In genomic region chr11:13249992-13250391, GRCh38 we compare ENCODE assay signal across 13 cellular contexts. TPM values are rescaled to one million over a fixed set of nuclear protein-coding genes. Genes with fewer than 3 reads are reported as not detected.
DNase-seq lines count a peak whose midpoint lies in the region; ATAC-seq and TF ChIP-seq lines count a peak whose summit lies in the region.
"Had no signal": no experiment of that assay in that cellular context is flagged by ENCODE, and none has a peak within 500 bp of the region (broad histone marks: within the 10 kb centered on the region; RNA-seq: fewer than 3 reads in every experiment).

No MANE protein-coding gene starts in this region.

- POLR2A ChIA-PET in CD8-positive, alpha-beta T cell (lab: Charles Lee), result no interaction called here

- H3K36me3 Mint-ChIP-seq in activated T-helper 17 cell treated with anti-CD3 and anti-CD28 coated beads, Interleukin-2, amount 50 U/mL, for 72 hours (ENCODE audit: low read depth), result no peaks in the 10 kb centered on the region
- H3K36me3 Mint-ChIP-seq in CD8-positive, alpha-beta T cell, result no peaks in the 10 kb centered on the region
- H3K36me3 Mint-ChIP-seq: activated naive CD4-positive, alpha-beta T cell treated with anti-CD3 and anti-CD28 coated beads, Interleukin-2, amount 50 U/mL, for 72 hours had no signal

- no peaks in the 10 kb centered on the region for H3K36me3 ChIP-seq in lower lobe of right lung
- no peaks in the 10 kb centered on the region for H3K36me3 ChIP-seq in CD8-positive, alpha-beta T cell (ENCODE audit: insufficient read depth, low read length)
- H3K36me3 ChIP-seq: ovary, transverse colon had no signal

- H3K27me3 ChIP-seq in lower lobe of right lung (ENCODE audit: low read depth), result no peaks in the 10 kb centered on the region
- no peaks in the 10 kb centered on the region for H3K27me3 ChIP-seq in CD8-positive, alpha-beta T cell (ENCODE audit: insufficient read depth, low read length)
- H3K27me3 ChIP-seq: ovary, transverse colon had no signal

- H3K9me3 Mint-ChIP-seq in activated T-helper 17 cell treated with anti-CD3 and anti-CD28 coated beads, Interleukin-2, amount 50 U/mL, for 72 hours, result no peaks in the 10 kb centered on the region
- no peaks in the 10 kb centered on the region for H3K9me3 Mint-ChIP-seq in CD8-positive, alpha-beta T cell
- H3K9me3 Mint-ChIP-seq: activated naive CD4-positive, alpha-beta T cell treated with anti-CD3 and anti-CD28 coated beads, Interleukin-2, amount 50 U/mL, for 72 hours had no signal

- H3K27me3 Mint-ChIP-seq in activated T-helper 17 cell treated with anti-CD3 and anti-CD28 coated beads, Interleukin-2, amount 50 U/mL, for 72 hours, result peaks cover 13% of the 10 kb centered on the region
- H3K27me3 Mint-ChIP-seq in CD8-positive, alpha-beta T cell (ENCODE audit: low read depth), result peaks cover 17% of the 10 kb centered on the region

- DNase-seq in NOMO-1 treated with DMSO at 0.1 percent for 48 hours (lab: John Stamatoyannopoulos, UW; ENCODE audit: unreplicated experiment) (peak; percentile 10), NOMO-1 (lab: John Stamatoyannopoulos, UW; ENCODE audit: unreplicated experiment in 2 of 2) (no peak), HT-29 (ENCODE audit: low spot score) (peak; percentile 43), lower lobe of right lung (no peak), left lobe of liver (ENCODE audit: low spot score) (no peak), NCI-H748 (lab: John Stamatoyannopoulos, UW; ENCODE audit: unreplicated experiment) (no peak)
- DNase-seq in CD8-positive, alpha-beta T cell, result no peak
- DNase-seq: activated CD4-positive, CD25-positive, alpha-beta regulatory T cell treated with anti-CD3 and anti-CD28 coated beads, Interleukin-2, amount 50 U/mL, for 72 hours; MV-4-11; ovary; transverse colon had no signal

- intact Hi-C loops in lower lobe of right lung (cut with DNase I), result no loop called here
- intact Hi-C loops in CD8-positive, alpha-beta T cell (cut with DNase I, micrococcal nuclease), result loop anchor here (1.0 to 2.0 kb wide), 3 partner anchors 85 to 95 kb away; no protein-coding TSS in a partner anchor

- H3K4me1 ChIP-seq in lower lobe of right lung, result no peaks in the 10 kb centered on the region
- no peaks in the 10 kb centered on the region for H3K4me1 ChIP-seq in CD8-positive, alpha-beta T cell (ENCODE audit: insufficient read depth, low read length)
- H3K4me1 ChIP-seq: transverse colon had no signal

- H3K4me3 ChIP-seq in lower lobe of right lung, result no peak overlapping the region
- H3K4me3 ChIP-seq in CD8-positive, alpha-beta T cell (ENCODE audit: low read depth, low read length), result no peak overlapping the region
- H3K4me3 ChIP-seq: ovary, transverse colon had no signal

- CTCF ChIA-PET in CD8-positive, alpha-beta T cell (lab: Charles Lee), result interaction anchor here (0.8 to 7.2 kb wide), 11 partner anchors 14 to 135 kb away, joined by 3 to 45 read pairs (median 3); no protein-coding TSS in a partner anchor

- H3K27ac ChIP-seq in lower lobe of right lung, result no peak overlapping the region
- H3K27ac ChIP-seq in CD8-positive, alpha-beta T cell (ENCODE audit: low read depth, low read length), result no peak overlapping the region
- H3K27ac ChIP-seq: ovary, transverse colon had no signal

- H3K4me1 Mint-ChIP-seq in activated T-helper 17 cell treated with anti-CD3 and anti-CD28 coated beads, Interleukin-2, amount 50 U/mL, for 72 hours, result no peaks in the 10 kb centered on the region
- H3K4me1 Mint-ChIP-seq in CD8-positive, alpha-beta T cell (ENCODE audit: low read depth), result no peaks in the 10 kb centered on the region

- TF ChIP-seq CTCF in lower lobe of right lung (IDR thresholded peaks at IDR 0.05), result peak; percentile 10
- no peak for TF ChIP-seq CTCF in CD8-positive, alpha-beta T cell (IDR thresholded peaks at IDR 0.05)

- ATAC-seq in activated T-helper 17 cell treated with anti-CD3 and anti-CD28 coated beads, Interleukin-2, amount 50 U/mL, for 72 hours (replicated peaks), result peak; percentile 45
- no peak for ATAC-seq in lower lobe of right lung
- ATAC-seq in CD8-positive, alpha-beta T cell, result no peak
- no peak for ATAC-seq in left lobe of liver
- ATAC-seq: activated naive CD4-positive, alpha-beta T cell treated with anti-CD3 and anti-CD28 coated beads, Interleukin-2, amount 50 U/mL, for 72 hours had no signal

- no peak overlapping the region for H3K27ac Mint-ChIP-seq in activated T-helper 17 cell treated with anti-CD3 and anti-CD28 coated beads, Interleukin-2, amount 50 U/mL, for 72 hours
- H3K27ac Mint-ChIP-seq in CD8-positive, alpha-beta T cell, result no peak overlapping the region
- H3K27ac Mint-ChIP-seq: activated naive CD4-positive, alpha-beta T cell treated with anti-CD3 and anti-CD28 coated beads, Interleukin-2, amount 50 U/mL, for 72 hours had no signal

- no peak overlapping the region for H3K4me3 Mint-ChIP-seq in activated T-helper 17 cell treated with anti-CD3 and anti-CD28 coated beads, Interleukin-2, amount 50 U/mL, for 72 hours
- H3K4me3 Mint-ChIP-seq in CD8-positive, alpha-beta T cell, result no peak overlapping the region

- H3K9me3 ChIP-seq in lower lobe of right lung, result no peaks in the 10 kb centered on the region
- no peaks in the 10 kb centered on the region for H3K9me3 ChIP-seq in CD8-positive, alpha-beta T cell (ENCODE audit: low read length)
- H3K9me3 ChIP-seq: ovary, transverse colon had no signal

RNA-seq across cellular contexts. Expression of gene BMAL1, which starts 27.6 kb away (rescaled TPM):
- total RNA-seq in HT-29 (2014; rRNA removed; shearing (Covaris generic)), result 8.3 and 11.8 TPM in 2 replicates
- 10 to 100 TPM; 41.6 to 44.7 TPM for total RNA-seq in activated T-helper 17 cell treated with anti-CD3 and anti-CD28 coated beads, Interleukin-2, amount 50 U/mL, for 72 hours
- total RNA-seq in lower lobe of right lung (25.2 TPM), left lobe of liver (37.0 TPM)
- total RNA-seq in CD8-positive, alpha-beta T cell, result 100 to 1,000 TPM; 109 to 119 TPM

Comparison
In these comparisons a context has a peak if more than half of its experiments do, and no peak if none do; other contexts are left out.
1. DNase-seq: peak in NOMO-1 treated with DMSO at 0.1 percent for 48 hours (single experiment) and HT-29 (single experiment); none in NOMO-1 (0 of 2), lower lobe of right lung (single experiment), CD8-positive, alpha-beta T cell (0 of 7), left lobe of liver (single experiment) and NCI-H748 (single experiment).